In the genomic region with DNA sequence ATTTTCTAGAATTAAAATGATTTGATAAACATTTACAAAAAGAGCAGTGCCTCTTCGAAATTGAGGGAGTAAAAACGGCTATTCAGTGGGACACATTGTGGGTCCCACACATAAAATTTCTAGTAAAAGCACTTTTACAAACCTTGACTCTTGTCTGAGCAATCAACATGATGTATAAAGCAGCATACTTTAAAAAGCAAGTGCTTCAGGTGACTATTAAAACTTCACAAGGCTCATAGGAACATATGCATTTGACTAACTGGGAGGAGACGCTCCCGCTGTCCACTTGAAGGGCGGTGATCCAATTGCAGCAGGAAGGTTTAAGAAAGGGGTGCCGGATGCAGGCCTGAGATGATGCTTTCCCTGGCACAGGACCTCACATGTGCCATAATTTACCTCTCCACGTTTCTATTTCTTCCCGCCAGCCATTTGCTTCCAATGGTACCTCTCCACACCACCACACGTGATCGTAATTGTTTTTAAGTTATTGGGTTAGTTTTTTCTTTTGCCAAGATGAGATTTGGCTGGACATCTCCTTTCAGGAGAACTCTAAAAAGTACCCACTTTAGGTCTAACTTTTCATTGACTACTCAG, we compare ENCODE assay signal across 9 cellular contexts. TPM values are rescaled to one million over a fixed set of nuclear protein-coding genes. Genes with fewer than 3 reads are reported as not detected.
DNase-seq lines count a peak whose midpoint lies in the region; ATAC-seq and TF ChIP-seq lines count a peak whose summit lies in the region.
"Had no signal": no experiment of that assay in that cellular context is flagged by ENCODE, and none has a peak within 500 bp of the region (broad histone marks: within the 10 kb centered on the region; RNA-seq: fewer than 3 reads in every experiment).

No MANE protein-coding gene starts in this region.

- no peak overlapping the region for H3K27ac ChIP-seq in PC-3 (ENCODE audit: low read length)
- no peak overlapping the region for H3K27ac ChIP-seq in psoas muscle

- H3K9ac ChIP-seq in PC-3 (ENCODE audit: low read length) = no peak overlapping the region

- peak overlapping the region; percentile 71; the same call in 1 of the 2 replicates for H3K4me3 ChIP-seq in PC-3 (ENCODE audit: low read length)
- H3K4me3 ChIP-seq in epithelial cell of proximal tubule (ENCODE audit: low read depth, low read length) = peak overlapping the region; percentile 56
- H3K4me3 ChIP-seq in psoas muscle = peak overlapping the region; percentile 69

- DNase-seq in NCI-H510A treated with DMSO at 0.1 percent for 48 hours (lab: John Stamatoyannopoulos, UW) (peak; percentile 32), NCI-H510A (lab: John Stamatoyannopoulos, UW) (no peak), PC-3 (no peak), epithelial cell of proximal tubule (ENCODE audit: low read depth) (no peak), psoas muscle (no peak)
- no peak for DNase-seq in stimulated activated CD4-positive, alpha-beta T cell treated with anti-CD3 and anti-CD28 coated beads, Interleukin-2, amount 100 ng/mL, for 24 hours
- DNase-seq in activated CD4-positive, alpha-beta T cell treated with anti-CD3 and anti-CD28 coated beads, Interleukin-2, amount 50 U/mL, for 48 hours = no peak
- DNase-seq: NK-92 treated with Interleukin-12 subunit alpha and Interleukin-12 subunit beta, amount 100 ng/mL, for 24 hours had no signal

- BruUV-seq in PC-3 (replicated peaks; lab: Mats Ljungman, UMichigan) = no TSS peak

- no peaks in the 10 kb centered on the region for H3K79me2 ChIP-seq in PC-3 (ENCODE audit: low read length)

- peaks cover 5% of the 10 kb centered on the region; the same call in 1 of the 2 replicates for H3K4me1 ChIP-seq in PC-3 (ENCODE audit: insufficient read depth, low read length)
- no peaks in the 10 kb centered on the region for H3K4me1 ChIP-seq in psoas muscle

- no peaks in the 10 kb centered on the region for H4K20me1 ChIP-seq in PC-3 (ENCODE audit: low read length)

- POLR2A ChIA-PET in PC-3 (lab: Charles Lee; ENCODE audit: unreplicated experiment) = no interaction called here

- H3K36me3 ChIP-seq in PC-3 (ENCODE audit: low read depth, low read length) (no peaks in the 10 kb centered on the region), psoas muscle (ENCODE audit: insufficient read depth in 1 of 2, low read depth in 1 of 2) (no peaks in the 10 kb centered on the region)

- intact Hi-C loops in PC-3 (cut with micrococcal nuclease) (loop anchor here (10.0 kb wide), 2 partner anchors 192 to 562 kb away; no protein-coding TSS in a partner anchor), psoas muscle (cut with DNase I) (no loop called here)

- no peak overlapping the region; the same call in 1 of the 2 replicates for H2AFZ ChIP-seq in PC-3 (ENCODE audit: low read length)

- ATAC-seq in PC-3 = no peak
- ATAC-seq in psoas muscle = no peak
- no peak for ATAC-seq in GM21529 (IDR thresholded peaks at IDR 0.05; ENCODE audit: unreplicated experiment)

- no peaks in the 10 kb centered on the region for H3K9me2 ChIP-seq in PC-3 (replicated peaks; ENCODE audit: low read length)

- H3K4me2 ChIP-seq in PC-3 (ENCODE audit: low read length) = peak overlapping the region; percentile 90

- CTCF ChIA-PET in PC-3 (lab: Charles Lee) = no interaction called here

- H3K9me3 ChIP-seq in PC-3 (ENCODE audit: low read length) (no peaks in the 10 kb centered on the region), psoas muscle (no peaks in the 10 kb centered on the region)

- no peak for TF ChIP-seq CTCF in PC-3 (conservative IDR thresholded peaks at IDR 0.05; ENCODE audit: low read depth, low read length)
- no peak for TF ChIP-seq CTCF in epithelial cell of proximal tubule (conservative IDR thresholded peaks at IDR 0.05; ENCODE audit: low read depth, low read length)
- no peak for TF ChIP-seq CTCF in psoas muscle (IDR thresholded peaks at IDR 0.05)

- H3F3A ChIP-seq in PC-3 (ENCODE audit: low read length, unreplicated experiment) = no peaks in the 10 kb centered on the region

- H3K27me3 ChIP-seq in PC-3 (ENCODE audit: low read length) (peaks cover 53% of the 10 kb centered on the region), psoas muscle (ENCODE audit: insufficient read depth in 3 of 3, low read length in 2 of 3) (peaks cover 13 to 72% (median 13%) of the 10 kb centered on the region in 3 donors)

- 34 to 41% (median 36%) methylated on average over 10 of the region's 10 CpGs for WGBS in psoas muscle, 3 donors

RNA-seq across cellular contexts. Expression of a gene that starts 1.8 kb away (rescaled TPM):
- total RNA-seq in PC-3 (2014; rRNA removed) (4.8 and 7.5 TPM in 2 replicates), epithelial cell of proximal tubule (9.7 and 18.0 TPM in 2 replicates), psoas muscle (1 to 10 TPM; 3.0 to 8.8 (median 5.1) TPM)
- 1 to 10 TPM; 1.4 to 3.5 (median 2.2) TPM for polyA plus RNA-seq in psoas muscle
